In genomic region chr17:38338053-38338452, GRCh38 we compare ENCODE assay signal across 22 cellular contexts. TPM values are rescaled to one million over a fixed set of nuclear protein-coding genes. Genes with fewer than 3 reads are reported as not detected.
DNase-seq lines count a peak whose midpoint lies in the region; ATAC-seq and TF ChIP-seq lines count a peak whose summit lies in the region.
"Had no signal": no experiment of that assay in that cellular context is flagged by ENCODE, and none has a peak within 500 bp of the region (broad histone marks: within the 10 kb centered on the region; RNA-seq: fewer than 3 reads in every experiment).

No MANE protein-coding gene starts in this region.

- DNase-seq in NCI-H345 (lab: John Stamatoyannopoulos, UW): peak; percentile 44
- no peak for DNase-seq in NCI-H345 treated with DMSO at 0.1 percent for 48 hours (lab: John Stamatoyannopoulos, UW; ENCODE audit: unreplicated experiment)
- DNase-seq in NCI-H1694 (lab: John Stamatoyannopoulos, UW): peak; percentile 34
- DNase-seq in MG63: no peak
- DNase-seq in AG08396 (ENCODE audit: low spot score): no peak
- no peak for DNase-seq in GOT3 (lab: John Stamatoyannopoulos, UW)
- no peak for DNase-seq in heart right ventricle
- DNase-seq: CD8-positive, alpha-beta memory T cell; EL; NCI-H1105; NCI-H146; NCI-H526; SHP77 treated with DMSO at 0.1 percent for 48 hours; SW 1271; T-helper 17 cell had no signal

- H3K27me3 ChIP-seq in MG63: no peaks in the 10 kb centered on the region
- peaks cover 0 to 18% (median 11%) of the 10 kb centered on the region in 7 donors for H3K27me3 ChIP-seq in heart right ventricle

- no peaks in the 10 kb centered on the region for H3K36me3 Mint-ChIP-seq in brain
- H3K36me3 Mint-ChIP-seq: CD8-positive, alpha-beta memory T cell had no signal

- H3K27me3 Mint-ChIP-seq in brain: peaks cover 3% of the 10 kb centered on the region

- H3K36me3 ChIP-seq in MG63: no peaks in the 10 kb centered on the region
- H3K36me3 ChIP-seq in heart right ventricle: no peaks in the 10 kb centered on the region

- ATAC-seq in heart right ventricle: no peak
- ATAC-seq: K562, T-helper 17 cell had no signal

- H3K9me3 ChIP-seq in MG63 (no peaks in the 10 kb centered on the region), heart right ventricle (no peaks in the 10 kb centered on the region)

- WGBS in heart right ventricle, 2 donors: 74 to 79% methylated on average over 5 of the region's 5 CpGs

- H3K4me3 Mint-ChIP-seq in brain: no peak overlapping the region
- H3K4me3 Mint-ChIP-seq: CD8-positive, alpha-beta memory T cell; T-helper 17 cell had no signal

- no peak overlapping the region for H3K27ac ChIP-seq in heart right ventricle
- H3K27ac ChIP-seq: C4-2B, RWPE1, SK-N-MC had no signal

- peaks cover 0 to 11% (median 0%) of the 10 kb centered on the region in 9 donors for H3K4me1 ChIP-seq in heart right ventricle

- H3K4me3 ChIP-seq in MG63 (no peak overlapping the region), heart right ventricle (no peak overlapping the region)
- H3K4me3 ChIP-seq: K562, SK-N-MC had no signal

- intact Hi-C loops in heart right ventricle (cut with DNase I): no loop called here

- no peaks in the 10 kb centered on the region for H3K9me3 Mint-ChIP-seq in brain

- H3K27ac Mint-ChIP-seq in brain: peak overlapping the region in 3 of 5 experiments; percentile 32 to 68 (median 35)
- H3K27ac Mint-ChIP-seq: CD8-positive, alpha-beta memory T cell; T-helper 17 cell had no signal

- TF ChIP-seq CTCF in brain (conservative IDR thresholded peaks at IDR 0.05) (no peak), heart right ventricle (IDR thresholded peaks at IDR 0.05) (no peak)

- H3K4me1 Mint-ChIP-seq in brain: peaks cover 38% of the 10 kb centered on the region
- H3K4me1 Mint-ChIP-seq: CD8-positive, alpha-beta memory T cell; T-helper 17 cell had no signal

RNA-seq across cellular contexts. Expression of gene GPR179, which starts 5.7 kb away (rescaled TPM):
- polyA plus RNA-seq in brain (ENCODE audit: insufficient read depth, low read depth, low replicate concordance) (1.2 TPM), heart right ventricle (under 1 TPM; under 0.01 to 0.22 TPM)
- total RNA-seq in MG63 (2014; rRNA removed; shearing (Covaris generic); ENCODE audit: low replicate concordance): not detected in 2 replicates
- total RNA-seq in heart right ventricle: under 1 TPM in 8 of 10 donors, not detected in 2; 0.02 to 0.09 (median 0.06) TPM
- total RNA-seq: A172, K562, T-helper 17 cell had no signal
- polyA plus RNA-seq: AG04450; CD8-positive, alpha-beta memory T cell; K562 had no signal

RNA-seq across cellular contexts. Expression of gene SOCS7, which starts 13.6 kb away (rescaled TPM):
- polyA plus RNA-seq in brain (ENCODE audit: insufficient read depth, low read depth, low replicate concordance) (35.3 TPM), heart right ventricle (1 to 10 TPM; 2.9 to 4.0 TPM)
- total RNA-seq in MG63 (2014; rRNA removed; shearing (Covaris generic); ENCODE audit: low replicate concordance): 13.6 and 17.4 TPM in 2 replicates
- total RNA-seq in heart right ventricle: 10 to 100 TPM; 11.2 to 23.8 (median 16.3) TPM

RNA-seq across cellular contexts. Expression of gene MRPL45, which starts 41.1 kb away (rescaled TPM):
- polyA plus RNA-seq in brain (ENCODE audit: insufficient read depth, low read depth, low replicate concordance) (44.3 TPM), heart right ventricle (10 to 100 TPM; 16.0 to 28.2 TPM)
- total RNA-seq in MG63 (2014; rRNA removed; shearing (Covaris generic); ENCODE audit: low replicate concordance): 82.3 and 87.4 TPM in 2 replicates
- 10 to 100 TPM; 36.1 to 44.6 (median 39.9) TPM for total RNA-seq in heart right ventricle

Comparison
In these comparisons a context has a peak if more than half of its experiments do, and no peak if none do; other contexts are left out.
1. DNase-seq: peak in NCI-H345 (single experiment) and NCI-H1694 (single experiment); none in NCI-H345 treated with DMSO at 0.1 percent for 48 hours (single experiment), MG63 (single experiment), AG08396 (single experiment), GOT3 (single experiment) and heart right ventricle (0 of 2).